In genomic region chr6:168050225-168050796, GRCh38 we compare ENCODE assay signal across 13 cellular contexts. TPM values are rescaled to one million over a fixed set of nuclear protein-coding genes. Genes with fewer than 3 reads are reported as not detected.
"Had no signal": no experiment of that assay in that cellular context is flagged by ENCODE, and none has a peak within 500 bp of the region (broad histone marks: within the 10 kb centered on the region; RNA-seq: fewer than 3 reads in every experiment).

No MANE protein-coding gene starts in this region.

- H3K27me3 Mint-ChIP-seq: activated CD8-positive, alpha-beta T cell treated with anti-CD3 and anti-CD28 coated beads for 36 hours; naive thymus-derived CD8-positive, alpha-beta T cell; stimulated activated naive CD8-positive, alpha-beta T cell treated with anti-CD3 and anti-CD28 coated beads, Interleukin-15, amount 100 ng/mL, for 72 hours; T-helper 17 cell had no signal

- DNase-seq: activated CD4-positive, alpha-beta T cell treated with anti-CD3 and anti-CD28 coated beads for 48 hours; activated CD8-positive, alpha-beta T cell treated with anti-CD3 and anti-CD28 coated beads for 36 hours; activated effector memory CD4-positive, alpha-beta T cell treated with Interleukin-2 at 50 U/mL for 16 hours; activated T-cell treated with anti-CD3 and anti-CD28 coated beads, Interleukin-2, amount 50 U/mL, for 4 hours; mammary epithelial cell; naive thymus-derived CD8-positive, alpha-beta T cell; stimulated activated naive CD8-positive, alpha-beta T cell treated with anti-CD3 and anti-CD28 coated beads, Interleukin-15, amount 100 ng/mL, for 72 hours; T-helper 17 cell had no signal

- H3K4me1 Mint-ChIP-seq: naive thymus-derived CD8-positive, alpha-beta T cell; stimulated activated naive CD8-positive, alpha-beta T cell treated with anti-CD3 and anti-CD28 coated beads, Interleukin-15, amount 100 ng/mL, for 72 hours; T-helper 17 cell had no signal

- H3K4me3 ChIP-seq: smooth muscle cell, thoracic aorta had no signal

- H3K4me3 Mint-ChIP-seq: activated CD8-positive, alpha-beta T cell treated with anti-CD3 and anti-CD28 coated beads for 36 hours; activated T-cell treated with anti-CD3 and anti-CD28 coated beads, Interleukin-2, amount 50 U/mL, for 4 hours; naive thymus-derived CD8-positive, alpha-beta T cell; stimulated activated naive CD8-positive, alpha-beta T cell treated with anti-CD3 and anti-CD28 coated beads, Interleukin-15, amount 100 ng/mL, for 72 hours; T-helper 17 cell had no signal

- H3K36me3 Mint-ChIP-seq: naive thymus-derived CD8-positive, alpha-beta T cell had no signal

- H3K27ac ChIP-seq: thoracic aorta had no signal

- H3K36me3 ChIP-seq: thoracic aorta had no signal

- H3K27ac Mint-ChIP-seq: activated CD8-positive, alpha-beta T cell treated with anti-CD3 and anti-CD28 coated beads for 36 hours; naive thymus-derived CD8-positive, alpha-beta T cell; stimulated activated naive CD8-positive, alpha-beta T cell treated with anti-CD3 and anti-CD28 coated beads, Interleukin-15, amount 100 ng/mL, for 72 hours; T-helper 17 cell had no signal

- H3K9me3 ChIP-seq: thoracic aorta had no signal

- ATAC-seq: activated CD8-positive, alpha-beta T cell treated with anti-CD3 and anti-CD28 coated beads for 36 hours; activated T-cell treated with anti-CD3 and anti-CD28 coated beads, Interleukin-2, amount 50 U/mL, for 4 hours; naive thymus-derived CD8-positive, alpha-beta T cell; stimulated activated naive CD8-positive, alpha-beta T cell treated with anti-CD3 and anti-CD28 coated beads, Interleukin-15, amount 100 ng/mL, for 72 hours; T-helper 17 cell had no signal

- H3K9me3 Mint-ChIP-seq: activated CD8-positive, alpha-beta T cell treated with anti-CD3 and anti-CD28 coated beads for 36 hours; activated T-cell treated with anti-CD3 and anti-CD28 coated beads, Interleukin-2, amount 50 U/mL, for 4 hours; naive thymus-derived CD8-positive, alpha-beta T cell; stimulated activated naive CD8-positive, alpha-beta T cell treated with anti-CD3 and anti-CD28 coated beads, Interleukin-15, amount 100 ng/mL, for 72 hours had no signal

RNA-seq across cellular contexts. Expression of gene FRMD1, which starts 28.7 kb away (rescaled TPM):
- total RNA-seq: activated CD8-positive, alpha-beta T cell treated with anti-CD3 and anti-CD28 coated beads for 36 hours; activated T-cell treated with anti-CD3 and anti-CD28 coated beads, Interleukin-2, amount 50 U/mL, for 4 hours; kidney epithelial cell; mammary epithelial cell; mucosa of gallbladder; naive thymus-derived CD8-positive, alpha-beta T cell; smooth muscle cell; T-helper 17 cell; thoracic aorta had no signal
- polyA plus RNA-seq: naive thymus-derived CD8-positive, alpha-beta T cell; smooth muscle cell had no signal

RNA-seq across cellular contexts. Expression of gene KIF25, which starts 52.8 kb away (rescaled TPM):
- total RNA-seq: activated CD8-positive, alpha-beta T cell treated with anti-CD3 and anti-CD28 coated beads for 36 hours; activated T-cell treated with anti-CD3 and anti-CD28 coated beads, Interleukin-2, amount 50 U/mL, for 4 hours; kidney epithelial cell; mammary epithelial cell; naive thymus-derived CD8-positive, alpha-beta T cell; T-helper 17 cell; thoracic aorta; urinary bladder had no signal
- polyA plus RNA-seq: mammary epithelial cell; naive thymus-derived CD8-positive, alpha-beta T cell had no signal
